In the genomic region with DNA sequence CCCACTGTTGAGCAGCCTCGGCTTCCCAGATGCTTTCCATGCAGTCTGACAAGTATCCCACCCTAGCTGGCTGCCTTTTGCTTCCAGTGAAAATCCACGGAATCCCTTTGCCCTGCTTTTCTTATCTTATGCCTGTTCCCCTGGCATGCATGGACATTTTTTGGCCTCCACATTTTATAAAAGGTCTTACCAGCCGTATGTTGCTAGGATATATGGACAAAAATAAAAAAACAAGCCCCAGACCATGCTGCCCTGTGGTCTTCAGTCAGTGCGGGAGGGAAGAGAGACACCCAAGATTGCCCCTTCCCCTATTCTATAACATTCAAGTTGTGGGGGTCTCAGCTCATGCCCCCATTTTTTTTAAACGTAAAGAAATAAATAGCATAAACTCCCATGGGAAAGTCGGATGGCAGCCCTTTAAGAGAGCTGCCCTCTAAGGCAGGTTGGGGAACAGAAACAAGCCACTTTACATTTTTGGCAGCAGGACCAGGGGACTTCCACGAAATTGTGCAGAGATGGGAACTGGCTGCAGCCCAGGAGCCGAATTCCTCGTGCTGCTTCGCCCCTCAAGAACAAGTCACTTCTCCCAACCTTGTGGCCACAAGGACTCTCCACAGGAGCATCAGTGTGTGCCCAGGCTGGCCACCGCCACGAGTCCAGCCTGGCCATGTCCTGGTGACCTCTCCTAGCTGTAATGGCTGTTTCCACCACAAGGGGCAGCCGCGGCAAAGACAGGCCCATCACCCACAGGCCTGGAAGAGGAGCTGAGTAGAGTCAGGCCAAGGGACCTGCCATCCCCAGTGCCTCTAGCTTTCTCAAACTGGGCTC, we compare ENCODE assay signal across 9 cellular contexts.
DNase-seq lines count a peak whose midpoint lies in the region; ATAC-seq, FAIRE-seq and TF ChIP-seq lines count a peak whose summit lies in the region.
"Had no signal": no experiment of that assay in that cellular context is flagged by ENCODE, and none has a peak within 500 bp of the region (broad histone marks: within the 10 kb centered on the region; RNA-seq: fewer than 3 reads in every experiment).

No MANE protein-coding gene starts in this region.

- H3K4me3 Mint-ChIP-seq in activated naive CD8-positive, alpha-beta T cell treated with anti-CD3 and anti-CD28 coated beads for 36 hours: no peak overlapping the region
- H3K4me3 Mint-ChIP-seq: T-helper 17 cell had no signal

- no peak for TF ChIP-seq POLR2A in H54 (IDR thresholded peaks at IDR 0.05; ENCODE audit: low read depth, low read length)

- intact Hi-C loops in left ventricle myocardium superior (cut with micrococcal nuclease): no loop called here

- H3K9me3 Mint-ChIP-seq in activated naive CD8-positive, alpha-beta T cell treated with anti-CD3 and anti-CD28 coated beads for 36 hours: no peaks in the 10 kb centered on the region

- no peaks in the 10 kb centered on the region for H3K36me3 Mint-ChIP-seq in activated naive CD8-positive, alpha-beta T cell treated with anti-CD3 and anti-CD28 coated beads for 36 hours

- ATAC-seq in left ventricle myocardium superior (peak; percentile 95), HG03175 (IDR thresholded peaks at IDR 0.05; ENCODE audit: unreplicated experiment) (no peak)
- ATAC-seq: T-helper 17 cell had no signal

- no peak for FAIRE-seq in H54 (lab: Jason Lieb, UNC)

- no peaks in the 10 kb centered on the region for H3K4me1 Mint-ChIP-seq in activated naive CD8-positive, alpha-beta T cell treated with anti-CD3 and anti-CD28 coated beads for 36 hours
- H3K4me1 Mint-ChIP-seq: T-helper 17 cell had no signal

- no peaks in the 10 kb centered on the region for H3K27me3 Mint-ChIP-seq in activated naive CD8-positive, alpha-beta T cell treated with anti-CD3 and anti-CD28 coated beads for 36 hours

- no peak overlapping the region for H3K27ac Mint-ChIP-seq in activated naive CD8-positive, alpha-beta T cell treated with anti-CD3 and anti-CD28 coated beads for 36 hours
- H3K27ac Mint-ChIP-seq: T-helper 17 cell had no signal

- DNase-seq in EL (peak; percentile 39), H54 (ENCODE audit: insufficient read length, low spot score) (peak; percentile 73), OCI-M1 (lab: John Stamatoyannopoulos, UW) (peak; percentile 90), left ventricle myocardium superior (peak; percentile 88), putamen (ENCODE audit: low spot score) (peak; percentile 55), NCI-H446 (lab: John Stamatoyannopoulos, UW) (no peak)
- peak; percentile 56 for DNase-seq in activated naive CD8-positive, alpha-beta T cell treated with anti-CD3 and anti-CD28 coated beads for 36 hours

Comparison
In these comparisons a context has a peak if more than half of its experiments do, and no peak if none do; other contexts are left out.
1. DNase-seq: peak in EL (single experiment), H54 (single experiment), OCI-M1 (single experiment), activated naive CD8-positive, alpha-beta T cell treated with anti-CD3 and anti-CD28 coated beads for 36 hours (single experiment), left ventricle myocardium superior (single experiment) and putamen (single experiment); none in NCI-H446 (0 of 2).